ENCODE assay signal across 1 cellular context in genomic region chr4:89243741-89244252, GRCh38.
TF ChIP-seq lines count a peak whose summit lies in the region.

No MANE protein-coding gene starts in this region.

TF ChIP-seq in SK-N-SH treated with all-trans-retinoic acid at 6 μM for 48 hours, 23 proteins besides CTCF, POLR2A, EP300 and RAD21 (continued from another document):
- no peak for TF ChIP-seq POU6F1 (CRISPR knock-in tag; IDR thresholded peaks at IDR 0.05; ENCODE audit: borderline replicate concordance, low read depth)
- no peak for TF ChIP-seq TCF4 (CRISPR knock-in tag; IDR thresholded peaks at IDR 0.05; ENCODE audit: borderline replicate concordance)
- no peak for TF ChIP-seq ZFP30 (CRISPR knock-in tag; IDR thresholded peaks at IDR 0.05)
- TF ChIP-seq ZFP3 (CRISPR knock-in tag; IDR thresholded peaks at IDR 0.05), result no peak
- TF ChIP-seq CREB5 (CRISPR knock-in tag; IDR thresholded peaks at IDR 0.05; ENCODE audit: low read depth), result no peak
- TF ChIP-seq PPARA (CRISPR knock-in tag; IDR thresholded peaks at IDR 0.05; ENCODE audit: borderline replicate concordance), result no peak
- no peak for TF ChIP-seq ISL1 (CRISPR knock-in tag; IDR thresholded peaks at IDR 0.05)
- TF ChIP-seq OSR1 (CRISPR knock-in tag; IDR thresholded peaks at IDR 0.05), result no peak
- no peak for TF ChIP-seq RARB (CRISPR knock-in tag; IDR thresholded peaks at IDR 0.05)
- no peak for TF ChIP-seq ZNF565 (CRISPR knock-in tag; conservative IDR thresholded peaks at IDR 0.05; ENCODE audit: low read depth)
- no peak for TF ChIP-seq GLIS3 (CRISPR knock-in tag; IDR thresholded peaks at IDR 0.05)
- TF ChIP-seq CSRNP3 (CRISPR knock-in tag; IDR thresholded peaks at IDR 0.05), result no peak
- no peak for TF ChIP-seq TOX (CRISPR knock-in tag; IDR thresholded peaks at IDR 0.05; ENCODE audit: borderline replicate concordance)
TF ChIP-seq in SK-N-SH treated with all-trans-retinoic acid at 6 μM for 48 hours: peak in this region for 0.
